11 cellular contexts compared by ENCODE assay signal in genomic region chr7:23467281-23467680, GRCh38. TPM values are rescaled to one million over a fixed set of nuclear protein-coding genes. Genes with fewer than 3 reads are reported as not detected.
DNase-seq lines count a peak whose midpoint lies in the region; ATAC-seq and TF ChIP-seq lines count a peak whose summit lies in the region.
"Had no signal": no experiment of that assay in that cellular context is flagged by ENCODE, and none has a peak within 500 bp of the region (broad histone marks: within the 10 kb centered on the region; RNA-seq: fewer than 3 reads in every experiment).

No MANE protein-coding gene starts in this region.

- H3K4me1 ChIP-seq in breast epithelium (peaks cover 9 to 13% of the 10 kb centered on the region in 2 donors), RWPE2 (ENCODE audit: insufficient read depth, poor library complexity, severe bottlenecking) (peaks cover 43% of the 10 kb centered on the region), suprapubic skin (peaks cover 40% of the 10 kb centered on the region)

- no peak for TF ChIP-seq CTCF in MCF 10A (IDR thresholded peaks at IDR 0.05; ENCODE audit: unreplicated experiment)
- no peak for TF ChIP-seq CTCF in breast epithelium (IDR thresholded peaks at IDR 0.05)
- no peak for TF ChIP-seq CTCF in RWPE2 (IDR thresholded peaks at IDR 0.05; ENCODE audit: poor library complexity, severe bottlenecking)
- TF ChIP-seq CTCF in fibroblast of pulmonary artery (IDR thresholded peaks at IDR 0.05; ENCODE audit: low read length, missing control alignments) = no peak
- TF ChIP-seq CTCF in suprapubic skin (IDR thresholded peaks at IDR 0.05) = no peak

- no peak for ATAC-seq in RWPE2 (ENCODE audit: low read depth)
- no peak for ATAC-seq in stimulated activated effector memory CD8-positive, alpha-beta T cell treated with anti-CD3 and anti-CD28 coated beads, Interleukin-12 subunit alpha, Interleukin-12 subunit beta, amount 100 ng/mL, for 72 hours

- H3K9me3 ChIP-seq in breast epithelium (no peaks in the 10 kb centered on the region), RWPE2 (ENCODE audit: severe bottlenecking) (no peaks in the 10 kb centered on the region), suprapubic skin (no peaks in the 10 kb centered on the region)
- H3K9me3 ChIP-seq: heart left ventricle, vagina had no signal

- CTCF ChIA-PET in MCF 10A (lab: Yijun Ruan, JAX) = interaction anchor here (0.6 to 1.5 kb wide), 8 partner anchors 9 to 196 kb away, joined by 3 to 5 read pairs (median 3); no protein-coding TSS in a partner anchor

- intact Hi-C loops in MCF 10A (cut with micrococcal nuclease) (no loop called here), breast epithelium (cut with DNase I; ENCODE audit: low total_unique reads) (no loop called here), posterior vena cava (cut with DNase I) (no loop called here)

- H3K4me1 Mint-ChIP-seq in MCF 10A (ENCODE audit: insufficient read depth, unreplicated experiment) = peaks cover 25% of the 10 kb centered on the region
- peaks cover 26% of the 10 kb centered on the region for H3K4me1 Mint-ChIP-seq in stimulated activated effector memory CD8-positive, alpha-beta T cell treated with anti-CD3 and anti-CD28 coated beads, Interleukin-12 subunit alpha, Interleukin-12 subunit beta, amount 100 ng/mL, for 72 hours

- no peak overlapping the region for H3K27ac Mint-ChIP-seq in MCF 10A (ENCODE audit: low read depth, unreplicated experiment)
- H3K27ac Mint-ChIP-seq in stimulated activated effector memory CD8-positive, alpha-beta T cell treated with anti-CD3 and anti-CD28 coated beads, Interleukin-12 subunit alpha, Interleukin-12 subunit beta, amount 100 ng/mL, for 72 hours = no peak overlapping the region

- H3K27me3 ChIP-seq in breast epithelium = peaks cover 18 to 90% of the 10 kb centered on the region in 2 donors
- H3K27me3 ChIP-seq in RWPE2 (ENCODE audit: insufficient read depth, poor library complexity, severe bottlenecking) = no peaks in the 10 kb centered on the region
- peaks cover 100% of the 10 kb centered on the region for H3K27me3 ChIP-seq in suprapubic skin

- WGBS in suprapubic skin = 33% methylated on average over 7 of the region's 7 CpGs

- TF ChIP-seq EP300 in suprapubic skin (IDR thresholded peaks at IDR 0.05) = no peak

- H3K36me3 Mint-ChIP-seq in MCF 10A (ENCODE audit: insufficient read depth, unreplicated experiment) = peaks cover 19% of the 10 kb centered on the region
- H3K36me3 Mint-ChIP-seq in stimulated activated effector memory CD8-positive, alpha-beta T cell treated with anti-CD3 and anti-CD28 coated beads, Interleukin-12 subunit alpha, Interleukin-12 subunit beta, amount 100 ng/mL, for 72 hours = peaks cover 10% of the 10 kb centered on the region

- POLR2A ChIA-PET in MCF 10A (lab: Yijun Ruan, JAX) = interaction anchor here (0.6 to 2.4 kb wide), 6 partner anchors 22 to 361 kb away, joined by 3 to 12 read pairs (median 4); no protein-coding TSS in a partner anchor

- peak; percentile 1 for DNase-seq in MCF 10A (ENCODE audit: unreplicated experiment)
- no peak for DNase-seq in breast epithelium (ENCODE audit: low spot score in 2 of 2)
- DNase-seq in RWPE2 (ENCODE audit: low spot score) = no peak
- no peak for DNase-seq in fibroblast of pulmonary artery (ENCODE audit: low read depth)
- peak in 1 of 2 donors; percentile 36 for DNase-seq in stimulated activated effector memory CD8-positive, alpha-beta T cell treated with anti-CD3 and anti-CD28 coated beads, Interleukin-12 subunit alpha, Interleukin-12 subunit beta, amount 100 ng/mL, for 72 hours (ENCODE audit: low spot score in 2 of 2)
- no peak for DNase-seq in posterior vena cava (ENCODE audit: low spot score)
- no peak for DNase-seq in suprapubic skin (ENCODE audit: low spot score in 2 of 2)
- no peak for DNase-seq in middle frontal gyrus (ENCODE audit: extremely low spot score, low spot score)
- DNase-seq: activated gamma-delta T cell treated with Interleukin-2 at 50 U/mL for 16 hours, heart left ventricle had no signal

- TF ChIP-seq POLR2A in breast epithelium (IDR thresholded peaks at IDR 0.05) = no peak
- TF ChIP-seq POLR2A in suprapubic skin (IDR thresholded peaks at IDR 0.05) = no peak

- H3K36me3 ChIP-seq in breast epithelium (no peaks in the 10 kb centered on the region), RWPE2 (ENCODE audit: low read depth) (peaks cover 48% of the 10 kb centered on the region), suprapubic skin (no peaks in the 10 kb centered on the region)
- H3K36me3 ChIP-seq: heart left ventricle, vagina had no signal

- H3K4me3 ChIP-seq in breast epithelium = no peak overlapping the region
- peak overlapping the region; percentile 56 for H3K4me3 ChIP-seq in RWPE2 (ENCODE audit: severe bottlenecking)
- H3K4me3 ChIP-seq in fibroblast of pulmonary artery (replicated peaks; ENCODE audit: low read depth, low read length) = peak overlapping the region; percentile 72
- no peak overlapping the region for H3K4me3 ChIP-seq in suprapubic skin
- H3K4me3 ChIP-seq: vagina had no signal

- no peaks in the 10 kb centered on the region for H3K27me3 Mint-ChIP-seq in MCF 10A (ENCODE audit: insufficient read depth, unreplicated experiment)

- H3K4me3 Mint-ChIP-seq in MCF 10A (ENCODE audit: unreplicated experiment) = peak overlapping the region; percentile 88
- peak overlapping the region; percentile 79 for H3K4me3 Mint-ChIP-seq in stimulated activated effector memory CD8-positive, alpha-beta T cell treated with anti-CD3 and anti-CD28 coated beads, Interleukin-12 subunit alpha, Interleukin-12 subunit beta, amount 100 ng/mL, for 72 hours

- H3K27ac ChIP-seq in breast epithelium (no peak overlapping the region), RWPE2 (ENCODE audit: poor library complexity, severe bottlenecking) (peak overlapping the region; percentile 92), suprapubic skin (no peak overlapping the region)
- H3K27ac ChIP-seq: heart left ventricle, vagina had no signal

- no peaks in the 10 kb centered on the region for H3K9me3 Mint-ChIP-seq in MCF 10A (ENCODE audit: unreplicated experiment)
- H3K9me3 Mint-ChIP-seq in stimulated activated effector memory CD8-positive, alpha-beta T cell treated with anti-CD3 and anti-CD28 coated beads, Interleukin-12 subunit alpha, Interleukin-12 subunit beta, amount 100 ng/mL, for 72 hours = no peaks in the 10 kb centered on the region

- BruUV-seq in MCF 10A (replicated peaks; lab: Mats Ljungman, UMichigan) = no TSS peak

RNA-seq across cellular contexts. Expression of gene IGF2BP3, which starts 3.0 kb away (rescaled TPM):
- total RNA-seq in MCF 10A (2022) (27.0 and 29.8 TPM in 2 replicates), breast epithelium (1 to 10 TPM in 1 of 3 donors, under 1 TPM in 1, not detected in 1; 0.59 to 3.5 TPM), posterior vena cava (under 1 TPM; 0.48 to 0.51 TPM), suprapubic skin (1 to 10 TPM in 1 of 4 donors, under 1 TPM in 1, not detected in 2; 0.47 to 1.9 TPM)

Comparison
In these comparisons a context has a peak if more than half of its experiments do, and no peak if none do; other contexts are left out.
1. H3K4me3 ChIP-seq: peak in RWPE2 (single experiment) and fibroblast of pulmonary artery (single experiment); none in breast epithelium (0 of 3) and suprapubic skin (single experiment).